ENCODE assay signal across 8 cellular contexts in genomic region chr6:44630125-44631028, GRCh38.
A peak's percentile ranks its signal among the peaks of the same experiment; 100 is the strongest.
DNase-seq lines count a peak whose midpoint lies in the region; ATAC-seq and TF ChIP-seq lines count a peak whose summit lies in the region.

No MANE protein-coding gene starts in this region.

- TF ChIP-seq EP300 in ovary (IDR thresholded peaks at IDR 0.05) = no peak

- no peak overlapping the region for H3K4me3 ChIP-seq in ovary

- no peaks in the 10 kb centered on the region for H3K9me3 ChIP-seq in ovary

- ATAC-seq in GM21515 (IDR thresholded peaks at IDR 0.05; ENCODE audit: unreplicated experiment) (no peak), GM21423 (IDR thresholded peaks at IDR 0.05; ENCODE audit: unreplicated experiment) (no peak)

- no peak for TF ChIP-seq POLR2A in ovary (IDR thresholded peaks at IDR 0.05)

- no peak overlapping the region for H3K27ac ChIP-seq in VCaP
- H3K27ac ChIP-seq in ovary = no peak overlapping the region

- H3K27me3 ChIP-seq in ovary = no peaks in the 10 kb centered on the region

- peak; percentile 90 for TF ChIP-seq CTCF in VCaP (conservative IDR thresholded peaks at IDR 0.05)
- TF ChIP-seq CTCF in ovary (IDR thresholded peaks at IDR 0.05) = no peak

- H3K36me3 ChIP-seq in ovary = no peaks in the 10 kb centered on the region

- intact Hi-C loops in ovary (cut with DNase I) = no loop called here

- peak; percentile 58 for DNase-seq in stimulated activated CD4-positive, alpha-beta T cell treated with anti-CD3 and anti-CD28 coated beads, Interleukin-15, amount 100 ng/mL, for 24 hours
- DNase-seq in stimulated activated CD4-positive, alpha-beta T cell treated with anti-CD3 and anti-CD28 coated beads, Interleukin-4, amount 100 ng/mL, for 4 hours = no peak
- DNase-seq in NCI-H1105 (lab: John Stamatoyannopoulos, UW) (peak; percentile 7), fibroblast of gingiva (ENCODE audit: low read depth) (peak; percentile 50), ovary (peak in 4 of 5 donors; percentile 13 to 45 (median 30))

- WGBS in ovary, 3 donors = 25 to 32% (median 31%) methylated on average over 10 of the region's 10 CpGs

- no peaks in the 10 kb centered on the region for H3K4me1 ChIP-seq in ovary (ENCODE audit: insufficient read depth)

Comparison
In these comparisons a context has a peak if more than half of its experiments do, and no peak if none do; other contexts are left out.
1. DNase-seq: peak in stimulated activated CD4-positive, alpha-beta T cell treated with anti-CD3 and anti-CD28 coated beads, Interleukin-15, amount 100 ng/mL, for 24 hours (single experiment), NCI-H1105 (single experiment), fibroblast of gingiva (single experiment) and ovary (4 of 5); none in stimulated activated CD4-positive, alpha-beta T cell treated with anti-CD3 and anti-CD28 coated beads, Interleukin-4, amount 100 ng/mL, for 4 hours (0 of 2).